In genomic region chr4:41133619-41134018, GRCh38 we compare ENCODE assay signal across 17 cellular contexts.
DNase-seq lines count a peak whose midpoint lies in the region; ATAC-seq, FAIRE-seq and TF ChIP-seq lines count a peak whose summit lies in the region.
"Had no signal": no experiment of that assay in that cellular context is flagged by ENCODE, and none has a peak within 500 bp of the region (broad histone marks: within the 10 kb centered on the region; RNA-seq: fewer than 3 reads in every experiment).

No MANE protein-coding gene starts in this region.

- no peak for FAIRE-seq in urothelium cell line (lab: Jason Lieb, UNC)

- no peaks in the 10 kb centered on the region for H3K9me3 ChIP-seq in left lung

- no peaks in the 10 kb centered on the region for H3K27me3 ChIP-seq in left lung

- in situ Hi-C loops in G401 (cut with HindIII; ENCODE audit: low sequenced_read_pairs), result no loop called here

- H3K4me1 ChIP-seq in left lung, result peaks cover 23 to 30% of the 10 kb centered on the region in 2 donors

- ATAC-seq in left lung (peak; percentile 48), HG03354 (IDR thresholded peaks at IDR 0.05; ENCODE audit: poor library complexity, severe bottlenecking, unreplicated experiment) (no peak)
- ATAC-seq: stimulated activated naive B cell treated with anti-CD40 and anti-IgM and Interleukin-4, amounts not matched to agents 10 μg/mL and 1 μg/mL and 100 μg/mL, for 72 hours had no signal

- H3K36me3 ChIP-seq in left lung, result no peaks in the 10 kb centered on the region

- no peak for TF ChIP-seq CTCF in left lung (IDR thresholded peaks at IDR 0.05)

- no peak overlapping the region for H3K4me3 ChIP-seq in left lung

- H3K27ac ChIP-seq in left lung (peak overlapping the region in 1 of 2 donors; percentile 25), substantia nigra (ENCODE audit: low read depth, low read length, poor library complexity, severe bottlenecking) (peak overlapping the region; percentile 28)
- H3K27ac ChIP-seq: 22Rv1 had no signal

- intact Hi-C loops in left lung (cut with DNase I), result no loop called here

- DNase-seq in NCI-H510A treated with DMSO at 0.1 percent for 48 hours (lab: John Stamatoyannopoulos, UW), result peak; percentile 7
- no peak for DNase-seq in NCI-H510A (lab: John Stamatoyannopoulos, UW)
- peak; percentile 36 for DNase-seq in dermis blood vessel endothelial cell
- DNase-seq in left lung, result no peak
- no peak for DNase-seq in substantia nigra (lab: John Stamatoyannopoulos, UW)
- no peak for DNase-seq in urothelium cell line (ENCODE audit: low spot score)
- DNase-seq in G401 (ENCODE audit: low spot score), result no peak
- DNase-seq: activated CD8-positive, alpha-beta memory T cell treated with anti-CD3 and anti-CD28 coated beads for 24 hours; activated effector memory CD4-positive, alpha-beta T cell treated with Interleukin-2 at 50 U/mL for 16 hours; anterior cingulate cortex; CD4-positive, CD25-positive, alpha-beta regulatory T cell; GDM1; NCI-H2029; SHP77 treated with DMSO at 0.1 percent for 48 hours; stimulated activated naive B cell treated with anti-CD40 and anti-IgM and Interleukin-4, amounts not matched to agents 10 μg/mL and 1 μg/mL and 100 μg/mL, for 72 hours had no signal

Comparison
In these comparisons a context has a peak if more than half of its experiments do, and no peak if none do; other contexts are left out.
1. DNase-seq: peak in NCI-H510A treated with DMSO at 0.1 percent for 48 hours (single experiment) and dermis blood vessel endothelial cell (single experiment); none in NCI-H510A (single experiment), left lung (0 of 2), substantia nigra (0 of 49), urothelium cell line (single experiment) and G401 (single experiment).